Comparison of ENCODE assay signal across 8 cellular contexts in the genomic region with DNA sequence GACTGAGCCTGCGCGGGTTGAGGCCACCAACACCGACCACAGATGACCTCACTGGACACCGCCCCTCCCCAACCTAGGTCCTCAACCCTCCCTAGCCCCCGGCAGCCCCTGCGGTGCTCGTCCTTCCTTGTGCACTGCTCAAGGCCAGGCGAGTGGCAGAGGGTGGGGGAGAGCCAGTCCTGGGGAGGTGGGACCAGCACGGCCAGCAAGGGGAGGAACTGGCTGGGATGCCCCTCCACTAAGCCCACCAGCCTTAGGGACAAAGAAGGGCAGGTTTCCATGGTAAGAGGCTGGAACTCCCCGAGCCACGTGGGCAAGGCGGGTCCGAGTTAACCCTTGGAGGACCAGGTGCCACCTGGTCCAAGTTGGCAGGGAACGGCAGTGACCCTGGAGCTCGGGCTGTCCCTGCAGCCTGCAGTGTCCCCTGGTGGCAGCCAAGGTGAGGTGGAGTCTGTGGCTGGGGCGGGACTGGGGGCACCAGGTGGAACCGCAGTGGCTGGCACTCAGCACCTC. TPM values are rescaled to one million over a fixed set of nuclear protein-coding genes. Genes with fewer than 3 reads are reported as not detected.
A peak's percentile ranks its signal among the peaks of the same experiment; 100 is the strongest.
DNase-seq lines count a peak whose midpoint lies in the region; ATAC-seq, FAIRE-seq and TF ChIP-seq lines count a peak whose summit lies in the region.

No MANE protein-coding gene starts in this region.

- no peak overlapping the region for H4K5ac ChIP-seq in mesendoderm (ENCODE audit: low read length)

- H3K4me2 ChIP-seq in OCI-LY7 (ENCODE audit: low read length): no peak overlapping the region
- no peak overlapping the region for H3K4me2 ChIP-seq in mesendoderm (ENCODE audit: low read length)

- no peak for FAIRE-seq in bronchial epithelial cell (lab: Jason Lieb, UNC)

- CTCF ChIA-PET in AG04450 (lab: Charles Lee): interaction anchor here (0.5 to 1.0 kb wide), 3 partner anchors 64 to 284 kb away, joined by 3 read pairs; no protein-coding TSS in a partner anchor
- CTCF ChIA-PET in OCI-LY7 (lab: Charles Lee; ENCODE audit: unreplicated experiment): no interaction called here

- intact Hi-C loops in OCI-LY7 (cut with micrococcal nuclease; ENCODE audit: unreplicated experiment): no loop called here

- H3K9me3 ChIP-seq in AG04450 (ENCODE audit: control insufficient read depth, insufficient read depth, low read length): no peaks in the 10 kb centered on the region; the same call in 1 of the 2 replicates
- no peaks in the 10 kb centered on the region for H3K9me3 ChIP-seq in OCI-LY7 (ENCODE audit: low read length)

- WGBS in mesendoderm (ENCODE audit: extremely low coverage, insufficient coverage, low lambda C conversion rate): no CpG with 5 or more reads among the region's 17 CpGs

- H3K79me2 ChIP-seq in OCI-LY7 (ENCODE audit: insufficient read depth, low read depth, low read length) (no peaks in the 10 kb centered on the region), mesendoderm (ENCODE audit: control insufficient read depth, insufficient read depth, low read length) (no peaks in the 10 kb centered on the region)

- no peak for DNase-seq in AG04450 (ENCODE audit: low read depth, low spot score)
- DNase-seq in GM12864 (ENCODE audit: low read depth): no peak
- DNase-seq in OCI-LY7 (ENCODE audit: low spot score): peak; percentile 58
- DNase-seq in bronchial epithelial cell (ENCODE audit: low read depth): no peak
- DNase-seq in mesendoderm: peak; percentile 65
- DNase-seq in inferior parietal cortex (ENCODE audit: extremely low spot score): no peak
- no peak for DNase-seq in globus pallidus (ENCODE audit: low spot score)

- no peak overlapping the region for H3K18ac ChIP-seq in mesendoderm (ENCODE audit: low read length)

- no peaks in the 10 kb centered on the region for H3K9me2 ChIP-seq in OCI-LY7 (ENCODE audit: insufficient read depth, low read length)

- no peak overlapping the region for H2BK120ac ChIP-seq in mesendoderm (ENCODE audit: low read depth, low read length)

- H3K9ac ChIP-seq in mesendoderm (ENCODE audit: low read length): peak overlapping the region; percentile 44

- H3K56ac ChIP-seq in mesendoderm (ENCODE audit: low read length): peak overlapping the region; percentile 73

- H4K20me1 ChIP-seq in OCI-LY7 (ENCODE audit: insufficient read depth, low read length): no peaks in the 10 kb centered on the region

- TF ChIP-seq CTCF in AG04450 (IDR thresholded peaks at IDR 0.05; ENCODE audit: low read depth, low read length) (peak; percentile 45), GM12864 (IDR thresholded peaks at IDR 0.05; ENCODE audit: low read depth, low read length, missing control alignments) (peak; percentile 76), OCI-LY7 (conservative IDR thresholded peaks at IDR 0.05; ENCODE audit: low read length) (peak; percentile 69), bronchial epithelial cell (IDR thresholded peaks at IDR 0.05; ENCODE audit: insufficient read depth, low read length, severe bottlenecking) (peak; percentile 81)

- no peak overlapping the region for H2BK5ac ChIP-seq in mesendoderm (ENCODE audit: low read length)

- no peak overlapping the region for H4K8ac ChIP-seq in mesendoderm (ENCODE audit: low read depth, low read length)

- peaks cover 7% of the 10 kb centered on the region for H3K27me3 ChIP-seq in AG04450 (ENCODE audit: control insufficient read depth, insufficient read depth, low read length)
- peaks cover 8% of the 10 kb centered on the region for H3K27me3 ChIP-seq in bronchial epithelial cell (ENCODE audit: control insufficient read depth, insufficient read depth, low read length)
- H3K27me3 ChIP-seq in mesendoderm (ENCODE audit: insufficient read depth, low read length, poor library complexity): peaks cover 5% of the 10 kb centered on the region

- H3K4me1 ChIP-seq in OCI-LY7 (ENCODE audit: insufficient read depth, low read length, poor library complexity, severe bottlenecking): peaks cover 14% of the 10 kb centered on the region
- H3K4me1 ChIP-seq in mesendoderm (ENCODE audit: control insufficient read depth, low read depth, low read length): peaks cover 2% of the 10 kb centered on the region

- H3K36me3 ChIP-seq in OCI-LY7 (ENCODE audit: insufficient read depth, low read length): peaks cover 17% of the 10 kb centered on the region; the same call in 1 of the 2 replicates
- peaks cover 4% of the 10 kb centered on the region for H3K36me3 ChIP-seq in bronchial epithelial cell (ENCODE audit: control insufficient read depth, insufficient read depth, low read length)
- no peaks in the 10 kb centered on the region for H3K36me3 ChIP-seq in mesendoderm (ENCODE audit: control insufficient read depth, insufficient read depth, low read length)

- H3K23ac ChIP-seq in mesendoderm (ENCODE audit: low read length): peak overlapping the region; percentile 66

- H3K4me3 ChIP-seq in AG04450 (ENCODE audit: low read depth, low read length): no peak overlapping the region
- H3K4me3 ChIP-seq in GM12864 (ENCODE audit: low read depth, low read length): no peak overlapping the region
- no peak overlapping the region for H3K4me3 ChIP-seq in OCI-LY7 (ENCODE audit: low read depth, low read length, poor library complexity, severe bottlenecking)
- H3K4me3 ChIP-seq in bronchial epithelial cell (ENCODE audit: low read depth, low read length): no peak overlapping the region
- H3K4me3 ChIP-seq in mesendoderm (ENCODE audit: low read length): no peak overlapping the region

- H3K27ac ChIP-seq in AG04450 (ENCODE audit: low read depth, low read length) (no peak overlapping the region), OCI-LY7 (ENCODE audit: low read depth, low read length, poor library complexity, severe bottlenecking) (no peak overlapping the region), mesendoderm (ENCODE audit: low read depth, low read length) (no peak overlapping the region)

- no peak overlapping the region for H2AFZ ChIP-seq in OCI-LY7 (ENCODE audit: low read length)

- H3K79me1 ChIP-seq in mesendoderm (ENCODE audit: low read length): no peaks in the 10 kb centered on the region

- no peak overlapping the region for H2AK5ac ChIP-seq in mesendoderm (ENCODE audit: low read length)

- BruUV-seq in OCI-LY7 (replicated peaks; lab: Mats Ljungman, UMichigan): no TSS peak

- POLR2A ChIA-PET in AG04450 (lab: Yijun Ruan, JAX): interaction anchor here (1.0 kb wide), 1 partner anchor 19 kb away, joined by 3 read pairs; no protein-coding TSS in a partner anchor
- POLR2A ChIA-PET in OCI-LY7 (lab: Charles Lee): no interaction called here

- no peak overlapping the region for H3K4ac ChIP-seq in mesendoderm (ENCODE audit: low read depth, low read length)

- no peak for ATAC-seq in GM21723 (IDR thresholded peaks at IDR 0.05; ENCODE audit: unreplicated experiment)

- no peak overlapping the region for H2BK15ac ChIP-seq in mesendoderm (replicated peaks; ENCODE audit: low read depth)

RNA-seq across cellular contexts. Expression of gene FSCN2, which starts 9.2 kb away (rescaled TPM):
- polyA plus RNA-seq in AG04450 (2011; rRNA removed): 0.26 and 0.41 TPM in 2 replicates
- polyA minus RNA-seq in AG04450 (2011; rRNA and poly(A)+ RNA removed): 1.0 TPM in 1 of 2 replicates, not detected in the other
- total RNA-seq in OCI-LY7 (2014; rRNA removed; shearing (Covaris generic)): 1.3 and 1.6 TPM in 2 replicates
- 4.3 and 6.7 TPM in 2 replicates for total RNA-seq in OCI-LY7 (2022)
- 1.2 and 1.3 TPM in 2 replicates for total RNA-seq in bronchial epithelial cell
- polyA plus RNA-seq in mesendoderm (2013, experiment 1 of 2): not detected
- not detected for polyA plus RNA-seq in mesendoderm (2013, experiment 2 of 2)

RNA-seq across cellular contexts. Expression of gene FAAP100, which starts 14.8 kb away (rescaled TPM):
- polyA plus RNA-seq in AG04450 (2011; rRNA removed): 5.3 and 8.3 TPM in 2 replicates
- 6.0 and 6.7 TPM in 2 replicates for polyA minus RNA-seq in AG04450 (2011; rRNA and poly(A)+ RNA removed)
- 51.1 and 65.2 TPM in 2 replicates for total RNA-seq in OCI-LY7 (2014; rRNA removed; shearing (Covaris generic))
- total RNA-seq in OCI-LY7 (2022): 64.4 and 74.2 TPM in 2 replicates
- total RNA-seq in bronchial epithelial cell: 10.5 and 12.8 TPM in 2 replicates
- polyA plus RNA-seq in mesendoderm (2013, experiment 1 of 2): 14.4 TPM
- 14.8 TPM for polyA plus RNA-seq in mesendoderm (2013, experiment 2 of 2)

RNA-seq across cellular contexts. Expression of gene ACTG1, which starts 24.8 kb away (rescaled TPM):
- 2,721 and 3,607 TPM in 2 replicates for polyA plus RNA-seq in AG04450 (2011; rRNA removed)
- polyA minus RNA-seq in AG04450 (2011; rRNA and poly(A)+ RNA removed): 3,368 and 4,319 TPM in 2 replicates
- total RNA-seq in OCI-LY7 (2014; rRNA removed; shearing (Covaris generic)): 2,245 and 2,707 TPM in 2 replicates
- total RNA-seq in OCI-LY7 (2022) (2,459 and 2,894 TPM in 2 replicates), bronchial epithelial cell (2,981 and 3,623 TPM in 2 replicates)
- 9,422 TPM for polyA plus RNA-seq in mesendoderm (2013, experiment 1 of 2)
- 9,613 TPM for polyA plus RNA-seq in mesendoderm (2013, experiment 2 of 2)

Comparison
In these comparisons a context has a peak if more than half of its experiments do, and no peak if none do; other contexts are left out.
1. DNase-seq: peak in OCI-LY7 (single experiment) and mesendoderm (single experiment); none in AG04450 (single experiment), GM12864 (single experiment), bronchial epithelial cell (single experiment), inferior parietal cortex (single experiment) and globus pallidus (single experiment).
2. Peak in every context shown above with its lines, with median percentiles within 50 percentile points of each other: CTCF ChIP-seq.